ENCODE assay signal across 27 cellular contexts in genomic region chr10:2012209-2012608, GRCh38.
"Had no signal": no experiment of that assay in that cellular context is flagged by ENCODE, and none has a peak within 500 bp of the region (broad histone marks: within the 10 kb centered on the region; RNA-seq: fewer than 3 reads in every experiment).

No MANE protein-coding gene starts in this region.

- ATAC-seq: activated CD8-positive, alpha-beta T cell treated with anti-CD3 and anti-CD28 coated beads for 36 hours; activated T-cell treated with anti-CD3 and anti-CD28 coated beads, Interleukin-2, amount 50 U/mL, for 4 hours; activated T-helper 17 cell treated with anti-CD3 and anti-CD28 coated beads, Interleukin-2, amount 50 U/mL, for 72 hours; body of pancreas; effector memory CD8-positive, alpha-beta T cell; foreskin keratinocyte; gastrocnemius medialis had no signal

- H3K27me3 Mint-ChIP-seq: activated CD8-positive, alpha-beta T cell treated with anti-CD3 and anti-CD28 coated beads for 36 hours had no signal

- H3K4me1 Mint-ChIP-seq: activated T-helper 17 cell treated with anti-CD3 and anti-CD28 coated beads, Interleukin-2, amount 50 U/mL, for 72 hours had no signal

- H3K9me3 Mint-ChIP-seq: activated CD8-positive, alpha-beta T cell treated with anti-CD3 and anti-CD28 coated beads for 36 hours; activated T-cell treated with anti-CD3 and anti-CD28 coated beads, Interleukin-2, amount 50 U/mL, for 4 hours; activated T-helper 17 cell treated with anti-CD3 and anti-CD28 coated beads, Interleukin-2, amount 50 U/mL, for 72 hours had no signal

- H3K4me3 Mint-ChIP-seq: activated CD8-positive, alpha-beta T cell treated with anti-CD3 and anti-CD28 coated beads for 36 hours; activated naive CD8-positive, alpha-beta T cell; activated T-cell treated with anti-CD3 and anti-CD28 coated beads, Interleukin-2, amount 50 U/mL, for 4 hours; activated T-helper 17 cell treated with anti-CD3 and anti-CD28 coated beads, Interleukin-2, amount 50 U/mL, for 72 hours; effector memory CD8-positive, alpha-beta T cell had no signal

- DNase-seq: activated CD4-positive, alpha-beta T cell treated with anti-CD3 and anti-CD28 coated beads for 4 hours; activated CD4-positive, alpha-beta T cell treated with anti-CD3 and anti-CD28 coated beads, Interleukin-2, amount 50 U/mL, for 1 hour; activated CD4-positive, alpha-beta T cell treated with anti-CD3 and anti-CD28 coated beads, Interleukin-2, amount 50 U/mL, for 48 hours; activated CD4-positive, CD25-positive, alpha-beta regulatory T cell; activated CD4-positive, CD25-positive, alpha-beta regulatory T cell treated with anti-CD3 and anti-CD28 coated beads, Interleukin-2, amount 50 U/mL, for 72 hours; activated CD8-positive, alpha-beta memory T cell treated with anti-CD3 and anti-CD28 coated beads for 24 hours; activated CD8-positive, alpha-beta T cell treated with anti-CD3 and anti-CD28 coated beads for 36 hours; activated effector memory CD4-positive, alpha-beta T cell treated with Interleukin-2 at 50 U/mL for 16 hours; activated gamma-delta T cell treated with Interleukin-2 at 50 U/mL for 16 hours; activated naive CD4-positive, alpha-beta T cell treated with anti-CD3 and anti-CD28 coated beads, Interleukin-2, amount 50 U/mL, for 16 hours; activated naive CD4-positive, alpha-beta T cell treated with Interleukin-2 at 50 U/mL for 16 hours; activated T-cell treated with anti-CD3 and anti-CD28 coated beads, Interleukin-2, amount 50 U/mL, for 4 hours; amniotic stem cell; anterior cingulate cortex; body of pancreas; cortex of kidney; dermis blood vessel endothelial cell; effector CD4-positive, alpha-beta T cell; effector memory CD8-positive, alpha-beta T cell; erythroblast; foreskin keratinocyte; gastrocnemius medialis; glutamatergic neuron; T-helper 2 cell had no signal

- H3K27ac Mint-ChIP-seq: activated CD8-positive, alpha-beta T cell treated with anti-CD3 and anti-CD28 coated beads for 36 hours; activated naive CD8-positive, alpha-beta T cell; activated T-helper 17 cell treated with anti-CD3 and anti-CD28 coated beads, Interleukin-2, amount 50 U/mL, for 72 hours; effector memory CD8-positive, alpha-beta T cell had no signal

- H3K36me3 ChIP-seq: esophagus muscularis mucosa, gastrocnemius medialis had no signal

- H3K27ac ChIP-seq: body of pancreas, esophagus muscularis mucosa, foreskin keratinocyte, gastrocnemius medialis had no signal

- H3K27me3 ChIP-seq: body of pancreas, foreskin keratinocyte, gastrocnemius medialis had no signal

- H3K9me3 ChIP-seq: body of pancreas, esophagus muscularis mucosa, gastrocnemius medialis had no signal

- H3K4me1 ChIP-seq: body of pancreas, esophagus muscularis mucosa, foreskin keratinocyte, gastrocnemius medialis had no signal

- H3K36me3 Mint-ChIP-seq: activated naive CD8-positive, alpha-beta T cell had no signal

- H3K4me3 ChIP-seq: body of pancreas, esophagus muscularis mucosa, gastrocnemius medialis had no signal
